Comparison of ENCODE assay signal across 1 cellular context in the genomic region with DNA sequence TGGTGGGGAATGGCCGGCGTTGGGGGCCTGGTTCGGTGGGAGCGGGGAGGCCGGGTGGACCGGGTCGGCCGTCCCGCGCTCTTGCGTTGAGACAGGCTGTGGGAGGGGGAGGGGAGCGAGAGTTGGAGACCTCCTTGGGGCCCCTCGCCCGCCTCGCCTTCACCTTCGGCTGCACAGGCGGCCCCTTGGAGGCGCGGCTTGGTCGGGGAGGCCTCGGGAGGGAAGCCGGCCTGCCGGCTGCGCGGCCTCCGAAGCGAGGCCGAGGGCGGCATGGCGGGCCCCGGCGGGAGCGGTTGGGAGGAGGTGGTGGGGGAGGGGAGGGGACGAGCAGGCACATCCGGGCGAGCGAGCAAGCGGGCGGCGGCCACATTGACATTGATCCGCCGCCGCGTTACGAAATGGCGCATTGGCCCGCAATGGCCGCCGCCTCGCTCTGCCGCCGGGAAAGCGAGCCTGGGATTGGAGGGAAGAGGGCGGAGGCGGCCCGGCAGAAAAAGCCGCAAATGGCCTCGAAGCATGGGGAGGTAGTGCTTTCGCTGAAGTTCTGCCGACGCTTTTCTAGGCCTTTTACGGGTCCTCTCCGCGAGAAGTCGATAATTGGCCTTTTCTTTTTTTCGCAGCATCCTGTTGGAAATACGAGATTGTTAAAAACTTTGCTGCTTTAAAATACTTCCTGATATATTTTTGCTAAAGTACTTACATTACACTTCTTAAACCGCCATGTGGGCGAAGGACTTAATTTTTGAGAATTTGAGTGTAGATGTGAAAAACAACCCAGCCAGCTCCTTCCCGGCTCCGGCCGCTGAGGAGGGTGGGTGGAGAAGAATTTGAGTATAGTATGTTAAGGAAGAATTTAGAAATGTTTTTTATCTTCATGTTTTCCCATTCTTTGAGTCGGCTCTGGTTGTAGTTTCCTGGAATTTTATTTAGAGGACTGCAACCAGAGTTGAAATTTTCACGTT.
TF ChIP-seq lines count a peak whose summit lies in the region.

No MANE protein-coding gene starts in this region.

TF ChIP-seq in A549, 52 proteins besides CTCF, POLR2A, EP300 and RAD21 (continued from another document):
- no peak for TF ChIP-seq ZC3H11A (IDR thresholded peaks at IDR 0.05)
- TF ChIP-seq FOSB (CRISPR knock-in tag; IDR thresholded peaks at IDR 0.05): no peak
- no peak for TF ChIP-seq RCOR1 (IDR thresholded peaks at IDR 0.05; ENCODE audit: low read depth, low read length)
- no peak for TF ChIP-seq FOXS1 (CRISPR knock-in tag; IDR thresholded peaks at IDR 0.05)
- peak; percentile 79; the same call in 1 of the 2 replicates for TF ChIP-seq MYC (IDR thresholded peaks at IDR 0.05; ENCODE audit: borderline replicate concordance, low read length)
- no peak for TF ChIP-seq SREBF2 (IDR thresholded peaks at IDR 0.05)
- TF ChIP-seq, protein P1, sequence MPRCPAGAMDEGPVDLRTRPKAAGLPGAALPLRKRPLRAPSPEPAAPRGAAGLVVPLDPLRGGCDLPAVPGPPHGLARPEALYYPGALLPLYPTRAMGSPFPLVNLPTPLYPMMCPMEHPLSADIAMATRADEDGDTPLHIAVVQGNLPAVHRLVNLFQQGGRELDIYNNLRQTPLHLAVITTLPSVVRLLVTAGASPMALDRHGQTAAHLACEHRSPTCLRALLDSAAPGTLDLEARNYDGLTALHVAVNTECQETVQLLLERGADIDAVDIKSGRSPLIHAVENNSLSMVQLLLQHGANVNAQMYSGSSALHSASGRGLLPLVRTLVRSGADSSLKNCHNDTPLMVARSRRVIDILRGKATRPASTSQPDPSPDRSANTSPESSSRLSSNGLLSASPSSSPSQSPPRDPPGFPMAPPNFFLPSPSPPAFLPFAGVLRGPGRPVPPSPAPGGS (IDR thresholded peaks at IDR 0.05): 0 out of 3 replicates have a peak, but pooled peaks have one; percentile 60
- TF ChIP-seq EHMT2 (IDR thresholded peaks at IDR 0.05; ENCODE audit: low read depth): no peak
- peak; percentile 90; the same call in 1 of the 2 replicates for TF ChIP-seq TFCP2L1 (CRISPR knock-in tag; IDR thresholded peaks at IDR 0.05)
- TF ChIP-seq MAZ (IDR thresholded peaks at IDR 0.05; ENCODE audit: borderline replicate concordance, low read depth, low read length): no peak
- TF ChIP-seq, protein P2, sequence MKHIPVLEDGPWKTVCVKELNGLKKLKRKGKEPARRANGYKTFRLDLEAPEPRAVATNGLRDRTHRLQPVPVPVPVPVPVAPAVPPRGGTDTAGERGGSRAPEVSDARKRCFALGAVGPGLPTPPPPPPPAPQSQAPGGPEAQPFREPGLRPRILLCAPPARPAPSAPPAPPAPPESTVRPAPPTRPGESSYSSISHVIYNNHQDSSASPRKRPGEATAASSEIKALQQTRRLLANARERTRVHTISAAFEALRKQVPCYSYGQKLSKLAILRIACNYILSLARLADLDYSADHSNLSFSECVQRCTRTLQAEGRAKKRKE (CRISPR knock-in tag; IDR thresholded peaks at IDR 0.05; ENCODE audit: low read depth): peak; percentile 8; the same call in 1 of the 2 replicates
- no peak for TF ChIP-seq HDAC2 (IDR thresholded peaks at IDR 0.05)
- no peak for TF ChIP-seq CBX8 (IDR thresholded peaks at IDR 0.05)
- no peak for TF ChIP-seq RNF2 (IDR thresholded peaks at IDR 0.05; ENCODE audit: borderline replicate concordance, low read depth)
- TF ChIP-seq MAFK (IDR thresholded peaks at IDR 0.05; ENCODE audit: partially characterized antibody): no peak
- TF ChIP-seq RFX5 (IDR thresholded peaks at IDR 0.05): no peak
- peak; percentile 46; the same call in 1 of the 2 replicates for TF ChIP-seq HOXB5 (CRISPR knock-in tag; IDR thresholded peaks at IDR 0.05)
- TF ChIP-seq, protein P3, sequence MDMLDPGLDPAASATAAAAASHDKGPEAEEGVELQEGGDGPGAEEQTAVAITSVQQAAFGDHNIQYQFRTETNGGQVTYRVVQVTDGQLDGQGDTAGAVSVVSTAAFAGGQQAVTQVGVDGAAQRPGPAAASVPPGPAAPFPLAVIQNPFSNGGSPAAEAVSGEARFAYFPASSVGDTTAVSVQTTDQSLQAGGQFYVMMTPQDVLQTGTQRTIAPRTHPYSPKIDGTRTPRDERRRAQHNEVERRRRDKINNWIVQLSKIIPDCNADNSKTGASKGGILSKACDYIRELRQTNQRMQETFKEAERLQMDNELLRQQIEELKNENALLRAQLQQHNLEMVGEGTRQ (IDR thresholded peaks at IDR 0.05): no peak
- TF ChIP-seq CEBPB (IDR thresholded peaks at IDR 0.05): peak; percentile 62 to 83
- 0 out of 2 replicates have a peak, but pooled peaks have one; percentile 54 for TF ChIP-seq TP53 (CRISPR knock-in tag; IDR thresholded peaks at IDR 0.05)
- TF ChIP-seq RARB (CRISPR knock-in tag; IDR thresholded peaks at IDR 0.05): no peak; the same call in 1 of the 2 replicates
- no peak for TF ChIP-seq FOSL2 (IDR thresholded peaks at IDR 0.05)
- 0 out of 2 replicates have a peak, but pooled peaks have one; percentile 12 for TF ChIP-seq FOSL2 (CRISPR knock-in tag; IDR thresholded peaks at IDR 0.05)
- TF ChIP-seq GATA3 (IDR thresholded peaks at IDR 0.05; ENCODE audit: borderline replicate concordance): no peak; the same call in 1 of the 2 replicates
- TF ChIP-seq NFE2L2 (conservative IDR thresholded peaks at IDR 0.05; ENCODE audit: low read length): no peak
- peak; percentile 85; the same call in 1 of the 2 replicates for TF ChIP-seq PHF8 (IDR thresholded peaks at IDR 0.05; ENCODE audit: borderline replicate concordance, low read depth)
- peak; percentile 61 to 86; a peak in 4 of 5 replicates for TF ChIP-seq JUN (IDR thresholded peaks at IDR 0.05)
- no peak for TF ChIP-seq ZFP36 (IDR thresholded peaks at IDR 0.05; ENCODE audit: borderline replicate concordance, partially characterized antibody)
- no peak for TF ChIP-seq NPAS2 (CRISPR knock-in tag; IDR thresholded peaks at IDR 0.05; ENCODE audit: borderline replicate concordance)
- no peak for TF ChIP-seq JUNB (IDR thresholded peaks at IDR 0.05)
- no peak for TF ChIP-seq NR3C1 (IDR thresholded peaks at IDR 0.05)
- TF ChIP-seq, protein P4, sequence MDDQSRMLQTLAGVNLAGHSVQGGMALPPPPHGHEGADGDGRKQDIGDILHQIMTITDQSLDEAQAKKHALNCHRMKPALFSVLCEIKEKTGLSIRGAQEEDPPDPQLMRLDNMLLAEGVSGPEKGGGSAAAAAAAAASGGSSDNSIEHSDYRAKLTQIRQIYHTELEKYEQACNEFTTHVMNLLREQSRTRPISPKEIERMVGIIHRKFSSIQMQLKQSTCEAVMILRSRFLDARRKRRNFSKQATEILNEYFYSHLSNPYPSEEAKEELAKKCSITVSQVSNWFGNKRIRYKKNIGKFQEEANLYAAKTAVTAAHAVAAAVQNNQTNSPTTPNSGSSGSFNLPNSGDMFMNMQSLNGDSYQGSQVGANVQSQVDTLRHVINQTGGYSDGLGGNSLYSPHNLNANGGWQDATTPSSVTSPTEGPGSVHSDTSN (IDR thresholded peaks at IDR 0.05): no peak
- TF ChIP-seq POLR2AphosphoS2 (conservative IDR thresholded peaks at IDR 0.05; ENCODE audit: low read length): no peak; the same call in 1 of the 2 replicates
- TF ChIP-seq CBX2 (IDR thresholded peaks at IDR 0.05; ENCODE audit: borderline replicate concordance, low read depth): no peak
- TF ChIP-seq EHF (CRISPR knock-in tag; IDR thresholded peaks at IDR 0.05): no peak
- TF ChIP-seq HOXA7 (CRISPR knock-in tag; IDR thresholded peaks at IDR 0.05): peak; percentile 36; the same call in 1 of the 2 replicates
- TF ChIP-seq, protein P5, sequence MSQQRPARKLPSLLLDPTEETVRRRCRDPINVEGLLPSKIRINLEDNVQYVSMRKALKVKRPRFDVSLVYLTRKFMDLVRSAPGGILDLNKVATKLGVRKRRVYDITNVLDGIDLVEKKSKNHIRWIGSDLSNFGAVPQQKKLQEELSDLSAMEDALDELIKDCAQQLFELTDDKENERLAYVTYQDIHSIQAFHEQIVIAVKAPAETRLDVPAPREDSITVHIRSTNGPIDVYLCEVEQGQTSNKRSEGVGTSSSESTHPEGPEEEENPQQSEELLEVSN (IDR thresholded peaks at IDR 0.05; ENCODE audit: borderline replicate concordance, low read depth): no peak; the same call in 1 of the 2 replicates
- no peak for TF ChIP-seq BHLHE40 (IDR thresholded peaks at IDR 0.05; ENCODE audit: low read depth, low read length)
- TF ChIP-seq HEYL (CRISPR knock-in tag; IDR thresholded peaks at IDR 0.05): no peak
- no peak for TF ChIP-seq KDM1A (IDR thresholded peaks at IDR 0.05; ENCODE audit: low read depth)
- TF ChIP-seq, protein P6, sequence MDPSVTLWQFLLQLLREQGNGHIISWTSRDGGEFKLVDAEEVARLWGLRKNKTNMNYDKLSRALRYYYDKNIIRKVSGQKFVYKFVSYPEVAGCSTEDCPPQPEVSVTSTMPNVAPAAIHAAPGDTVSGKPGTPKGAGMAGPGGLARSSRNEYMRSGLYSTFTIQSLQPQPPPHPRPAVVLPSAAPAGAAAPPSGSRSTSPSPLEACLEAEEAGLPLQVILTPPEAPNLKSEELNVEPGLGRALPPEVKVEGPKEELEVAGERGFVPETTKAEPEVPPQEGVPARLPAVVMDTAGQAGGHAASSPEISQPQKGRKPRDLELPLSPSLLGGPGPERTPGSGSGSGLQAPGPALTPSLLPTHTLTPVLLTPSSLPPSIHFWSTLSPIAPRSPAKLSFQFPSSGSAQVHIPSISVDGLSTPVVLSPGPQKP (IDR thresholded peaks at IDR 0.05; ENCODE audit: low read depth, low read length): no peak
- no peak for TF ChIP-seq ZNF302 (CRISPR knock-in tag; IDR thresholded peaks at IDR 0.05)
